Comparison of ENCODE assay signal across 8 cellular contexts in the genomic region with DNA sequence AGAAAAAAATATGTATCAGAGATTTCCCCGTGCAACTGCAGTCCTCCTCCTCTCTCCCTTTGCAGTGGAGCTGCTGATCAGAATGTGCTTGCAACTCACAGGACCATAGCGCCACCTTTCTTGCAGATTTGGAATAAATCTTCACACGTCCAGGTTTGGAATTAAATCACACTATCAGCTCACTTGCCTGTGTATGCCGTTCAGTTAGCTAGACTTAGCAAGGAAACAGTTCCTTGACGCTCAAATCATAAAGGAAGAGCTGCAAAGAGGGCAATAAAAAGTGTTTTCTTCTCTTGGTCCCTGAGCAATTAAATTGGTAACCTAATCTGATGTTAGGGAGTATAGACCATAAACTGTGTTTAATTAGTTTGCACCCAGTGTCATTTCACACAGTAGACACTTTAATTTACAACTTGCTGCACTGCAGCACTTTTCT.
DNase-seq lines count a peak whose midpoint lies in the region; ATAC-seq and TF ChIP-seq lines count a peak whose summit lies in the region.

No MANE protein-coding gene starts in this region.

- H2AFZ ChIP-seq in osteoblast (ENCODE audit: low read length): peak overlapping the region; percentile 55

- peaks cover 24% of the 10 kb centered on the region for H3K4me1 Mint-ChIP-seq in WTC11

- H3K27ac Mint-ChIP-seq in WTC11: no peak overlapping the region; the same call in 1 of the 2 replicates

- no peaks in the 10 kb centered on the region for H3K4me1 ChIP-seq in osteoblast (ENCODE audit: insufficient read depth, low read length)

- peak overlapping the region; percentile 73 for H3K4me2 ChIP-seq in osteoblast (ENCODE audit: insufficient read depth, low read length)

- POLR2A ChIA-PET in WTC11 (lab: Charles Lee): no interaction called here

- peak; percentile 14 for DNase-seq in stimulated activated CD4-positive, alpha-beta T cell treated with anti-CD3 and anti-CD28 coated beads, Interleukin-15, amount 100 ng/mL, for 24 hours
- DNase-seq in stimulated activated CD4-positive, alpha-beta T cell treated with anti-CD3 and anti-CD28 coated beads, Interleukin-1b, Interleukin-23, amount 100 ng/mL, for 48 hours: no peak
- DNase-seq in NCI-H2171 (lab: John Stamatoyannopoulos, UW) (peak; percentile 54), WTC11 (ENCODE audit: low spot score) (peak; percentile 40), glomerular endothelial cell (ENCODE audit: extremely low read depth, low read depth, low spot score) (peak; percentile 52), osteoblast (ENCODE audit: insufficient read length, low spot score, missing footprints) (peak; percentile 73), posterior vena cava (ENCODE audit: low spot score) (no peak)

- H3K36me3 ChIP-seq in osteoblast (ENCODE audit: insufficient read depth, low read length): no peaks in the 10 kb centered on the region

- intact Hi-C loops in posterior vena cava (cut with DNase I): loop anchor here in 1 of 2 donors (10.0 kb wide), 1 partner anchor 792 kb away; no protein-coding TSS in a partner anchor

- no peak overlapping the region for H3K27ac ChIP-seq in osteoblast (ENCODE audit: low read depth, low read length)

- H3K4me3 Mint-ChIP-seq in WTC11: peak overlapping the region; percentile 43

- no peaks in the 10 kb centered on the region for H4K20me1 ChIP-seq in osteoblast (ENCODE audit: insufficient read depth, low read length)

- peak; percentile 61 for ATAC-seq in HG02938 (IDR thresholded peaks at IDR 0.05; ENCODE audit: unreplicated experiment)
- ATAC-seq in WTC11: peak; percentile 87

- H3K9me3 ChIP-seq in osteoblast (ENCODE audit: low read depth, low read length): no peaks in the 10 kb centered on the region

- CTCF ChIA-PET in WTC11 (lab: Charles Lee): interaction anchor here (0.5 to 1.8 kb wide), 38 partner anchors 9 to 958 kb away, joined by 3 to 17 read pairs (median 4); a partner anchor contains a TSS

- H3K27me3 Mint-ChIP-seq in WTC11 (ENCODE audit: low read depth): no peaks in the 10 kb centered on the region

- H3K27me3 ChIP-seq in osteoblast (ENCODE audit: insufficient read depth, low read length): peaks cover 6% of the 10 kb centered on the region

- peak; percentile 56 for TF ChIP-seq CTCF in WTC11 (IDR thresholded peaks at IDR 0.05)
- TF ChIP-seq CTCF in osteoblast (IDR thresholded peaks at IDR 0.05; ENCODE audit: extremely low read depth, low read depth, low read length): peak; percentile 75

- peak overlapping the region; percentile 51 for H3K4me3 ChIP-seq in osteoblast (ENCODE audit: insufficient read depth, low read length)

- no peaks in the 10 kb centered on the region for H3K79me2 ChIP-seq in osteoblast (ENCODE audit: insufficient read depth, low read length)

- H3K36me3 Mint-ChIP-seq in WTC11: no peaks in the 10 kb centered on the region; the same call in 1 of the 2 replicates

- no peaks in the 10 kb centered on the region for H3K9me3 Mint-ChIP-seq in WTC11

TF ChIP-seq in WTC11, 78 proteins besides CTCF, POLR2A, EP300 and RAD21 (continues in another document):
- TF ChIP-seq, protein P1, sequence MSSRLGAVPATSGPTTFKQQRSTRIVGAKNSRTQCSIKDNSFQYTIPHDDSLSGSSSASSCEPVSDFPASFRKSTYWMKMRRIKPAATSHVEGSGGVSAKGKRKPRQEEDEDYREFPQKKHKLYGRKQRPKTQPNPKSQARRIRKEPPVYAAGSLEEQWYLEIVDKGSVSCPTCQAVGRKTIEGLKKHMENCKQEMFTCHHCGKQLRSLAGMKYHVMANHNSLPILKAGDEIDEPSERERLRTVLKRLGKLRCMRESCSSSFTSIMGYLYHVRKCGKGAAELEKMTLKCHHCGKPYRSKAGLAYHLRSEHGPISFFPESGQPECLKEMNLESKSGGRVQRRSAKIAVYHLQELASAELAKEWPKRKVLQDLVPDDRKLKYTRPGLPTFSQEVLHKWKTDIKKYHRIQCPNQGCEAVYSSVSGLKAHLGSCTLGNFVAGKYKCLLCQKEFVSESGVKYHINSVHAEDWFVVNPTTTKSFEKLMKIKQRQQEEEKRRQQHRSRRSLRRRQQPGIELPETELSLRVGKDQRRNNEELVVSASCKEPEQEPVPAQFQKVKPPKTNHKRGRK (CRISPR knock-in tag; IDR thresholded peaks at IDR 0.05; ENCODE audit: borderline replicate concordance): no peak
- no peak for TF ChIP-seq GABPB1 (CRISPR knock-in tag; IDR thresholded peaks at IDR 0.05)
- TF ChIP-seq NFYB (CRISPR knock-in tag; conservative IDR thresholded peaks at IDR 0.05; ENCODE audit: low read depth): no peak
- TF ChIP-seq, protein P2, sequence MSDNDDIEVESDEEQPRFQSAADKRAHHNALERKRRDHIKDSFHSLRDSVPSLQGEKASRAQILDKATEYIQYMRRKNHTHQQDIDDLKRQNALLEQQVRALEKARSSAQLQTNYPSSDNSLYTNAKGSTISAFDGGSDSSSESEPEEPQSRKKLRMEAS (CRISPR knock-in tag; IDR thresholded peaks at IDR 0.05): no peak
- TF ChIP-seq, protein P3, sequence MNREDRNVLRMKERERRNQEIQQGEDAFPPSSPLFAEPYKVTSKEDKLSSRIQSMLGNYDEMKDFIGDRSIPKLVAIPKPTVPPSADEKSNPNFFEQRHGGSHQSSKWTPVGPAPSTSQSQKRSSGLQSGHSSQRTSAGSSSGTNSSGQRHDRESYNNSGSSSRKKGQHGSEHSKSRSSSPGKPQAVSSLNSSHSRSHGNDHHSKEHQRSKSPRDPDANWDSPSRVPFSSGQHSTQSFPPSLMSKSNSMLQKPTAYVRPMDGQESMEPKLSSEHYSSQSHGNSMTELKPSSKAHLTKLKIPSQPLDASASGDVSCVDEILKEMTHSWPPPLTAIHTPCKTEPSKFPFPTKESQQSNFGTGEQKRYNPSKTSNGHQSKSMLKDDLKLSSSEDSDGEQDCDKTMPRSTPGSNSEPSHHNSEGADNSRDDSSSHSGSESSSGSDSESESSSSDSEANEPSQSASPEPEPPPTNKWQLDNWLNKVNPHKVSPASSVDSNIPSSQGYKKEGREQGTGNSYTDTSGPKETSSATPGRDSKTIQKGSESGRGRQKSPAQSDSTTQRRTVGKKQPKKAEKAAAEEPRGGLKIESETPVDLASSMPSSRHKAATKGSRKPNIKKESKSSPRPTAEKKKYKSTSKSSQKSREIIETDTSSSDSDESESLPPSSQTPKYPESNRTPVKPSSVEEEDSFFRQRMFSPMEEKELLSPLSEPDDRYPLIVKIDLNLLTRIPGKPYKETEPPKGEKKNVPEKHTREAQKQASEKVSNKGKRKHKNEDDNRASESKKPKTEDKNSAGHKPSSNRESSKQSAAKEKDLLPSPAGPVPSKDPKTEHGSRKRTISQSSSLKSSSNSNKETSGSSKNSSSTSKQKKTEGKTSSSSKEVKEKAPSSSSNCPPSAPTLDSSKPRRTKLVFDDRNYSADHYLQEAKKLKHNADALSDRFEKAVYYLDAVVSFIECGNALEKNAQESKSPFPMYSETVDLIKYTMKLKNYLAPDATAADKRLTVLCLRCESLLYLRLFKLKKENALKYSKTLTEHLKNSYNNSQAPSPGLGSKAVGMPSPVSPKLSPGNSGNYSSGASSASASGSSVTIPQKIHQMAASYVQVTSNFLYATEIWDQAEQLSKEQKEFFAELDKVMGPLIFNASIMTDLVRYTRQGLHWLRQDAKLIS (CRISPR knock-in tag; IDR thresholded peaks at IDR 0.05; ENCODE audit: borderline replicate concordance): no peak
- no peak for TF ChIP-seq MXD4 (CRISPR knock-in tag; IDR thresholded peaks at IDR 0.05; ENCODE audit: borderline replicate concordance)
- TF ChIP-seq ZNF232 (CRISPR knock-in tag; IDR thresholded peaks at IDR 0.05): no peak
- no peak for TF ChIP-seq ZNF416 (CRISPR knock-in tag; IDR thresholded peaks at IDR 0.05)
- no peak for TF ChIP-seq KAT7 (CRISPR knock-in tag; IDR thresholded peaks at IDR 0.05; ENCODE audit: borderline replicate concordance)
- no peak for TF ChIP-seq NFE2L1 (CRISPR knock-in tag; IDR thresholded peaks at IDR 0.05)
- TF ChIP-seq, protein P4, sequence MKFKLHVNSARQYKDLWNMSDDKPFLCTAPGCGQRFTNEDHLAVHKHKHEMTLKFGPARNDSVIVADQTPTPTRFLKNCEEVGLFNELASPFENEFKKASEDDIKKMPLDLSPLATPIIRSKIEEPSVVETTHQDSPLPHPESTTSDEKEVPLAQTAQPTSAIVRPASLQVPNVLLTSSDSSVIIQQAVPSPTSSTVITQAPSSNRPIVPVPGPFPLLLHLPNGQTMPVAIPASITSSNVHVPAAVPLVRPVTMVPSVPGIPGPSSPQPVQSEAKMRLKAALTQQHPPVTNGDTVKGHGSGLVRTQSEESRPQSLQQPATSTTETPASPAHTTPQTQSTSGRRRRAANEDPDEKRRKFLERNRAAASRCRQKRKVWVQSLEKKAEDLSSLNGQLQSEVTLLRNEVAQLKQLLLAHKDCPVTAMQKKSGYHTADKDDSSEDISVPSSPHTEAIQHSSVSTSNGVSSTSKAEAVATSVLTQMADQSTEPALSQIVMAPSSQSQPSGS (CRISPR knock-in tag; IDR thresholded peaks at IDR 0.05; ENCODE audit: borderline replicate concordance, low read depth): no peak
- TF ChIP-seq GTF2I (CRISPR knock-in tag; conservative IDR thresholded peaks at IDR 0.05): no peak
- TF ChIP-seq, protein P5, sequence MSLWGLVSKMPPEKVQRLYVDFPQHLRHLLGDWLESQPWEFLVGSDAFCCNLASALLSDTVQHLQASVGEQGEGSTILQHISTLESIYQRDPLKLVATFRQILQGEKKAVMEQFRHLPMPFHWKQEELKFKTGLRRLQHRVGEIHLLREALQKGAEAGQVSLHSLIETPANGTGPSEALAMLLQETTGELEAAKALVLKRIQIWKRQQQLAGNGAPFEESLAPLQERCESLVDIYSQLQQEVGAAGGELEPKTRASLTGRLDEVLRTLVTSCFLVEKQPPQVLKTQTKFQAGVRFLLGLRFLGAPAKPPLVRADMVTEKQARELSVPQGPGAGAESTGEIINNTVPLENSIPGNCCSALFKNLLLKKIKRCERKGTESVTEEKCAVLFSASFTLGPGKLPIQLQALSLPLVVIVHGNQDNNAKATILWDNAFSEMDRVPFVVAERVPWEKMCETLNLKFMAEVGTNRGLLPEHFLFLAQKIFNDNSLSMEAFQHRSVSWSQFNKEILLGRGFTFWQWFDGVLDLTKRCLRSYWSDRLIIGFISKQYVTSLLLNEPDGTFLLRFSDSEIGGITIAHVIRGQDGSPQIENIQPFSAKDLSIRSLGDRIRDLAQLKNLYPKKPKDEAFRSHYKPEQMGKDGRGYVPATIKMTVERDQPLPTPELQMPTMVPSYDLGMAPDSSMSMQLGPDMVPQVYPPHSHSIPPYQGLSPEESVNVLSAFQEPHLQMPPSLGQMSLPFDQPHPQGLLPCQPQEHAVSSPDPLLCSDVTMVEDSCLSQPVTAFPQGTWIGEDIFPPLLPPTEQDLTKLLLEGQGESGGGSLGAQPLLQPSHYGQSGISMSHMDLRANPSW (CRISPR knock-in tag; conservative IDR thresholded peaks at IDR 0.05; ENCODE audit: low read depth): no peak

Comparison
In these comparisons a context has a peak if more than half of its experiments do, and no peak if none do; other contexts are left out.
1. DNase-seq: peak in stimulated activated CD4-positive, alpha-beta T cell treated with anti-CD3 and anti-CD28 coated beads, Interleukin-15, amount 100 ng/mL, for 24 hours (single experiment), NCI-H2171 (single experiment), WTC11 (single experiment), glomerular endothelial cell (single experiment) and osteoblast (single experiment); none in stimulated activated CD4-positive, alpha-beta T cell treated with anti-CD3 and anti-CD28 coated beads, Interleukin-1b, Interleukin-23, amount 100 ng/mL, for 48 hours (single experiment) and posterior vena cava (single experiment).